9 cellular contexts compared by ENCODE assay signal in the genomic region with DNA sequence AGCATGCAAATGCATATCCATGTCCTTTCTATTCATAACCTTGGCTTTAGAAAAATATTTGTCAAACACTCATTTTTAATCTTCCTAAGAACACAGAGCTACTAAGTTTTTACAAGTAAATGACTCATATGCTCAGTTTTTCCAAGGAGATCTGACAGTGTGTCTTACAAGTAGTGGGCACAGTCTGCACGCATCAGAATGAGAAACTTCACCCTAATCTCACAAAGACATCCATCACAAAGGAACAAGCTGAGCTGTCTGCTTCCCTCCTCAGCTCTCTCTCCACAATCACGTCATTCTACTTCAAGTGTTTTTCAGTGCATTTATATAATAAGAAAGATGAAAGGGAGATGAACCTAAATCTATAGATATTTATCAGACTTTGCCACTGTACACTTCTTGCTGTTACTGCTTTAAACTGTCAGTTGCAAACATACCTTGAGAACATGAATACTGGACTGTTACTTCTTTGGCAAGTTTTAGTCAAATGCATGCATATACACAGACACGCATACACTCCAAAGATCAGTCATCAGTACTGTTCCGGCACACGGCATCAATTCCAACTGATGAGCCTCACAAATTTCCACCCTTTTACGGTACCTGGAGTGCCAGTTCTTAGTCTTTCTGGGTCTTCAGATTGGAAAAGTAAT.
DNase-seq lines count a peak whose midpoint lies in the region; ATAC-seq and TF ChIP-seq lines count a peak whose summit lies in the region.
"Had no signal": no experiment of that assay in that cellular context is flagged by ENCODE, and none has a peak within 500 bp of the region (broad histone marks: within the 10 kb centered on the region; RNA-seq: fewer than 3 reads in every experiment).

No MANE protein-coding gene starts in this region.

- no peak overlapping the region for H3K4me3 ChIP-seq in AG10803 (ENCODE audit: low read length)

- H3K9me3 Mint-ChIP-seq in HFFc6 = no peaks in the 10 kb centered on the region
- H3K9me3 Mint-ChIP-seq in activated naive CD8-positive, alpha-beta T cell treated with anti-CD3 and anti-CD28 coated beads for 36 hours = peaks cover 2% of the 10 kb centered on the region

- peak overlapping the region; percentile 65 for H3K4me3 Mint-ChIP-seq in HFFc6
- H3K4me3 Mint-ChIP-seq in activated naive CD8-positive, alpha-beta T cell treated with anti-CD3 and anti-CD28 coated beads for 36 hours = peak overlapping the region; percentile 38

- peak overlapping the region; percentile 78 for H3K27ac Mint-ChIP-seq in HFFc6
- H3K27ac Mint-ChIP-seq in activated naive CD8-positive, alpha-beta T cell treated with anti-CD3 and anti-CD28 coated beads for 36 hours = peak overlapping the region; percentile 70

- no peak for ATAC-seq in GM19397 (IDR thresholded peaks at IDR 0.05; ENCODE audit: unreplicated experiment)

- no peaks in the 10 kb centered on the region; the same call in none of the 2 replicates for H3K27me3 Mint-ChIP-seq in HFFc6 (ENCODE audit: insufficient read depth)
- H3K27me3 Mint-ChIP-seq in activated naive CD8-positive, alpha-beta T cell treated with anti-CD3 and anti-CD28 coated beads for 36 hours = no peaks in the 10 kb centered on the region

- TF ChIP-seq CTCF in AG10803 (conservative IDR thresholded peaks at IDR 0.05; ENCODE audit: low read length) (no peak), HFFc6 (IDR thresholded peaks at IDR 0.05) (no peak)

- H3K4me1 Mint-ChIP-seq in HFFc6 (ENCODE audit: low read depth) = peaks cover 83% of the 10 kb centered on the region
- peaks cover 67% of the 10 kb centered on the region for H3K4me1 Mint-ChIP-seq in activated naive CD8-positive, alpha-beta T cell treated with anti-CD3 and anti-CD28 coated beads for 36 hours

- H3K36me3 Mint-ChIP-seq in HFFc6 (ENCODE audit: low read depth) = peaks cover 15% of the 10 kb centered on the region; the same call in 1 of the 2 replicates
- H3K36me3 Mint-ChIP-seq in activated naive CD8-positive, alpha-beta T cell treated with anti-CD3 and anti-CD28 coated beads for 36 hours = peaks cover 18% of the 10 kb centered on the region

- DNase-seq in AG10803 (ENCODE audit: low read depth) = peak; percentile 84
- peak; percentile 91 for DNase-seq in HFFc6
- peak; percentile 21 for DNase-seq in activated naive CD8-positive, alpha-beta T cell treated with anti-CD3 and anti-CD28 coated beads for 36 hours
- DNase-seq in iris pigment epithelial cell (ENCODE audit: low read depth) = peak; percentile 90
- no peak for DNase-seq in HuH-7.5 (ENCODE audit: low spot score)
- DNase-seq in NCI-H345 (lab: John Stamatoyannopoulos, UW) = no peak
- DNase-seq in ecto neural progenitor cell (ENCODE audit: low spot score) = no peak
- DNase-seq: NCI-H526 had no signal

Comparison
In these comparisons a context has a peak if more than half of its experiments do, and no peak if none do; other contexts are left out.
1. DNase-seq: peak in AG10803 (single experiment), HFFc6 (single experiment), activated naive CD8-positive, alpha-beta T cell treated with anti-CD3 and anti-CD28 coated beads for 36 hours (single experiment) and iris pigment epithelial cell (single experiment); none in HuH-7.5 (single experiment), NCI-H345 (single experiment) and ecto neural progenitor cell (single experiment).